In genomic region chr17:72119280-72119962, GRCh38 we compare ENCODE assay signal across 10 cellular contexts. TPM values are rescaled to one million over a fixed set of nuclear protein-coding genes. Genes with fewer than 3 reads are reported as not detected.
A peak's percentile ranks its signal among the peaks of the same experiment; 100 is the strongest.
DNase-seq lines count a peak whose midpoint lies in the region; ATAC-seq and TF ChIP-seq lines count a peak whose summit lies in the region.
"Had no signal": no experiment of that assay in that cellular context is flagged by ENCODE, and none has a peak within 500 bp of the region (broad histone marks: within the 10 kb centered on the region; RNA-seq: fewer than 3 reads in every experiment).

No MANE protein-coding gene starts in this region.

- H3K9ac ChIP-seq in fibroblast of lung (ENCODE audit: insufficient read depth, low read length): no peak overlapping the region

- peaks cover 15% of the 10 kb centered on the region for H3K36me3 Mint-ChIP-seq in progenitor cell of endocrine pancreas (ENCODE audit: insufficient read depth)

- DNase-seq in GM13977 (ENCODE audit: low spot score): peak; percentile 34
- no peak for DNase-seq in Peyer's patch
- no peak for DNase-seq in fibroblast of lung (ENCODE audit: low read depth in 2 of 2)
- no peak for DNase-seq in progenitor cell of endocrine pancreas (ENCODE audit: low spot score, unreplicated experiment)
- DNase-seq in NCI-H524 (lab: John Stamatoyannopoulos, UW): no peak
- DNase-seq in NCI-H446 (lab: John Stamatoyannopoulos, UW): no peak
- DNase-seq: activated naive CD4-positive, alpha-beta T cell treated with anti-CD3 and anti-CD28 coated beads, Interleukin-2, amount 50 U/mL, for 16 hours; NCI-H187 treated with DMSO at 0.1 percent for 48 hours had no signal

- peaks cover 44% of the 10 kb centered on the region for H3K4me1 Mint-ChIP-seq in progenitor cell of endocrine pancreas (ENCODE audit: low read depth)

- H3K4me2 ChIP-seq in fibroblast of lung (ENCODE audit: extremely low read depth, insufficient read depth, low read length): peak overlapping the region; percentile 96

- H4K20me1 ChIP-seq in fibroblast of lung (ENCODE audit: control insufficient read depth, extremely low read depth, insufficient read depth, low read length): no peaks in the 10 kb centered on the region

- no peaks in the 10 kb centered on the region for H3K36me3 ChIP-seq in Peyer's patch
- peaks cover 6% of the 10 kb centered on the region for H3K36me3 ChIP-seq in fibroblast of lung (ENCODE audit: control insufficient read depth, insufficient read depth, low read length)

- H3K4me1 ChIP-seq in Peyer's patch (peaks cover 0 to 62% (median 0%) of the 10 kb centered on the region in 4 donors), fibroblast of lung (ENCODE audit: control insufficient read depth, extremely low read depth, insufficient read depth, low read length) (peaks cover 7% of the 10 kb centered on the region)

- peak overlapping the region; percentile 95 for H3K27ac Mint-ChIP-seq in progenitor cell of endocrine pancreas

- no peaks in the 10 kb centered on the region for H3K9me3 ChIP-seq in Peyer's patch
- H3K9me3 ChIP-seq in fibroblast of lung (ENCODE audit: control insufficient read depth, insufficient read depth, low read depth, low read length): no peaks in the 10 kb centered on the region

- peak overlapping the region; percentile 89 for H3K4me3 Mint-ChIP-seq in progenitor cell of endocrine pancreas (ENCODE audit: low read depth)

- no peak for TF ChIP-seq POLR2A in Peyer's patch (IDR thresholded peaks at IDR 0.05)

- peak overlapping the region in 3 of 4 donors; percentile 9 to 87 (median 80) for H3K27ac ChIP-seq in Peyer's patch
- H3K27ac ChIP-seq in fibroblast of lung (ENCODE audit: insufficient read depth, low read length): peak overlapping the region; percentile 22

- ATAC-seq in GM19455 (IDR thresholded peaks at IDR 0.05; ENCODE audit: unreplicated experiment): no peak
- ATAC-seq in GM18870 (IDR thresholded peaks at IDR 0.05; ENCODE audit: unreplicated experiment): no peak

- peak overlapping the region in 2 of 4 donors; percentile 70 to 79 for H3K4me3 ChIP-seq in Peyer's patch
- peak overlapping the region in 2 of 4 experiments; percentile 76 to 94 for H3K4me3 ChIP-seq in fibroblast of lung (replicated peaks in 1 of 4; ENCODE audit: control extremely low read depth in 1 of 4, insufficient read depth in 1 of 4, low read depth in 3 of 4, low read length in 4 of 4)

- H3K79me2 ChIP-seq in fibroblast of lung (ENCODE audit: control insufficient read depth, insufficient read depth, low read length): peaks cover 28% of the 10 kb centered on the region

- no peak overlapping the region for H2AFZ ChIP-seq in fibroblast of lung (ENCODE audit: low read length)

- in situ Hi-C loops in GM13977 (cut with MboI; ENCODE audit: low pct_unique_long_range_greater_than_20kb, low sequenced_read_pairs, unreplicated experiment): loop anchor here (25.0 kb wide), 1 partner anchor 418 kb away; no protein-coding TSS in a partner anchor

- TF ChIP-seq CTCF in GM13977 (IDR thresholded peaks at IDR 0.05; ENCODE audit: extremely low read depth, insufficient read depth, missing control alignments) (no peak), Peyer's patch (IDR thresholded peaks at IDR 0.05) (no peak), fibroblast of lung (conservative IDR thresholded peaks at IDR 0.05 in 1 of 2, IDR thresholded peaks at IDR 0.05 in 1 of 2; ENCODE audit: low read depth in 1 of 2, low read length in 2 of 2) (no peak), progenitor cell of endocrine pancreas (IDR thresholded peaks at IDR 0.05; ENCODE audit: unreplicated experiment) (no peak)

- peaks cover 19% of the 10 kb centered on the region for H3K27me3 Mint-ChIP-seq in progenitor cell of endocrine pancreas

- H3K27me3 ChIP-seq in Peyer's patch (peaks cover 0 to 28% of the 10 kb centered on the region in 2 donors), fibroblast of lung (ENCODE audit: control insufficient read depth, insufficient read depth, low read length) (peaks cover 28% of the 10 kb centered on the region)

- H3K9me3 Mint-ChIP-seq in progenitor cell of endocrine pancreas (ENCODE audit: low read depth): no peaks in the 10 kb centered on the region

RNA-seq across cellular contexts. Expression of gene SOX9, which starts 1.4 kb away (rescaled TPM):
- total RNA-seq in Peyer's patch: 10 to 100 TPM; 16.1 to 40.0 (median 33.1) TPM
- total RNA-seq in fibroblast of lung: 4.1 and 5.4 TPM in 2 replicates
- polyA plus RNA-seq in fibroblast of lung: 3.1 and 12.5 TPM in 2 replicates
- 6.2 and 20.5 TPM in 2 replicates for polyA plus RNA-seq in fibroblast of lung (2012)
- 2.3 and 5.8 TPM in 2 replicates for polyA minus RNA-seq in fibroblast of lung (ENCODE audit: low replicate concordance)
- total RNA-seq in progenitor cell of endocrine pancreas: 190 and 219 TPM in 2 replicates
